23 cellular contexts compared by ENCODE assay signal in genomic region chr5:174336479-174336878, GRCh38.
"Had no signal": no experiment of that assay in that cellular context is flagged by ENCODE, and none has a peak within 500 bp of the region (broad histone marks: within the 10 kb centered on the region; RNA-seq: fewer than 3 reads in every experiment).

No MANE protein-coding gene starts in this region.

- H3K27me3 ChIP-seq: hepatocyte, pancreas, right atrium auricular region, vagina had no signal

- H3K4me3 ChIP-seq: hepatocyte, lung, pancreas, psoas muscle, right atrium auricular region, transverse colon, vagina had no signal

- H3K4me1 ChIP-seq: pancreas, psoas muscle, right atrium auricular region, transverse colon, vagina had no signal

- H3K27ac ChIP-seq: pancreas, psoas muscle, transverse colon, vagina, WERI-Rb-1 had no signal

- H3K9me3 ChIP-seq: pancreas, psoas muscle, right atrium auricular region, transverse colon, vagina had no signal

- DNase-seq: activated CD4-positive, alpha-beta T cell treated with anti-CD3 and anti-CD28 coated beads, Interleukin-2, amount 10 ng/mL, durations not matched to agents 7 days and 5 days; activated CD4-positive, CD25-positive, alpha-beta regulatory T cell treated with anti-CD3 and anti-CD28 coated beads, Interleukin-2, amount 50 U/mL, for 72 hours; activated CD8-positive, alpha-beta memory T cell treated with anti-CD3 and anti-CD28 coated beads, Interleukin-2, amount 10 ng/mL, durations not matched to agents 7 days and 5 days; activated CD8-positive, alpha-beta T cell treated with anti-CD3 and anti-CD28 coated beads for 36 hours; activated effector memory CD4-positive, alpha-beta T cell treated with anti-CD3 and anti-CD28 coated beads, Interleukin-2, amount 50 U/mL, for 16 hours; activated naive CD4-positive, alpha-beta T cell treated with anti-CD3 and anti-CD28 coated beads, Interleukin-2, amount 50 U/mL, for 16 hours; activated naive CD8-positive, alpha-beta T cell treated with anti-CD3 and anti-CD28 coated beads, Interleukin-2, amount 50 U/mL, for 24 hours; activated T-cell treated with anti-CD3 and anti-CD28 coated beads for 4 hours; central memory CD4-positive, alpha-beta T cell; dermis blood vessel endothelial cell; effector CD8-positive, alpha-beta T cell; glutamatergic neuron; immature natural killer cell; pancreas; psoas muscle; stimulated activated CD4-positive, alpha-beta T cell treated with anti-CD3 and anti-CD28 coated beads, Interleukin-4, amount 100 ng/mL, for 4 hours; transverse colon; WERI-Rb-1 had no signal

- ATAC-seq: activated CD8-positive, alpha-beta memory T cell treated with anti-CD3 and anti-CD28 coated beads, Interleukin-2, amount 10 ng/mL, durations not matched to agents 7 days and 5 days; activated CD8-positive, alpha-beta T cell treated with anti-CD3 and anti-CD28 coated beads for 36 hours; activated naive CD8-positive, alpha-beta T cell treated with anti-CD3 and anti-CD28 coated beads, Interleukin-2, amount 50 U/mL, for 24 hours; left lobe of liver; pancreas; psoas muscle had no signal

- H3K36me3 ChIP-seq: pancreas, right atrium auricular region, transverse colon, vagina, WERI-Rb-1 had no signal
